Comparison of ENCODE assay signal across 11 cellular contexts in genomic region chr3:116614795-116615362, GRCh38.
DNase-seq lines count a peak whose midpoint lies in the region; ATAC-seq and TF ChIP-seq lines count a peak whose summit lies in the region.
"Had no signal": no experiment of that assay in that cellular context is flagged by ENCODE, and none has a peak within 500 bp of the region (broad histone marks: within the 10 kb centered on the region; RNA-seq: fewer than 3 reads in every experiment).

No MANE protein-coding gene starts in this region.

- H3K27me3 ChIP-seq in OCI-LY1 (ENCODE audit: insufficient read depth, low read length): no peaks in the 10 kb centered on the region
- H3K27me3 ChIP-seq in Peyer's patch: no peaks in the 10 kb centered on the region

- H3K9me2 ChIP-seq in OCI-LY1 (ENCODE audit: low read depth, low read length): no peaks in the 10 kb centered on the region

- H4K20me1 ChIP-seq in OCI-LY1 (ENCODE audit: insufficient read depth, low read length): no peaks in the 10 kb centered on the region

- no peaks in the 10 kb centered on the region for H3K36me3 Mint-ChIP-seq in activated T-cell treated with anti-CD3 and anti-CD28 coated beads, Interleukin-2, amount 50 U/mL, for 24 hours (ENCODE audit: low read depth)

- ATAC-seq in GM21367 (IDR thresholded peaks at IDR 0.05; ENCODE audit: unreplicated experiment): peak; percentile 60
- no peak for ATAC-seq in GM21447 (IDR thresholded peaks at IDR 0.05; ENCODE audit: unreplicated experiment)
- ATAC-seq: left cardiac atrium had no signal

- H3K9me3 Mint-ChIP-seq in activated T-cell treated with anti-CD3 and anti-CD28 coated beads, Interleukin-2, amount 50 U/mL, for 24 hours: peaks cover 16% of the 10 kb centered on the region

- H3K9ac ChIP-seq in OCI-LY1 (ENCODE audit: low read length): no peak overlapping the region

- H2AFZ ChIP-seq in OCI-LY1 (ENCODE audit: low read length): no peak overlapping the region

- no peaks in the 10 kb centered on the region for H3K27me3 Mint-ChIP-seq in activated T-cell treated with anti-CD3 and anti-CD28 coated beads, Interleukin-2, amount 50 U/mL, for 24 hours

- no peak overlapping the region for H3K27ac Mint-ChIP-seq in activated T-cell treated with anti-CD3 and anti-CD28 coated beads, Interleukin-2, amount 50 U/mL, for 24 hours

- no peak overlapping the region for H3K4me2 ChIP-seq in OCI-LY1 (ENCODE audit: low read length)

- no peak for TF ChIP-seq POLR2A in Peyer's patch (IDR thresholded peaks at IDR 0.05)

- H3K4me3 Mint-ChIP-seq in activated T-cell treated with anti-CD3 and anti-CD28 coated beads, Interleukin-2, amount 50 U/mL, for 24 hours: no peak overlapping the region

- H3F3A ChIP-seq in OCI-LY1 (ENCODE audit: insufficient read depth, low read length): no peaks in the 10 kb centered on the region

- H3K79me2 ChIP-seq in OCI-LY1 (ENCODE audit: insufficient read depth, low read length): no peaks in the 10 kb centered on the region

- H3K9me3 ChIP-seq in OCI-LY1 (ENCODE audit: low read length) (no peaks in the 10 kb centered on the region), Peyer's patch (no peaks in the 10 kb centered on the region)

- peak; percentile 62 for DNase-seq in DMS 273 (lab: John Stamatoyannopoulos, UW; ENCODE audit: unreplicated experiment)
- peak; percentile 15 for DNase-seq in iPS-NIHi11 (ENCODE audit: low spot score)
- no peak for DNase-seq in activated CD8-positive, alpha-beta memory T cell treated with anti-CD3 and anti-CD28 coated beads, Interleukin-2, amount 50 U/mL, for 48 hours
- DNase-seq in Peyer's patch: no peak
- DNase-seq in activated T-cell treated with anti-CD3 and anti-CD28 coated beads, Interleukin-2, amount 50 U/mL, for 24 hours: no peak
- DNase-seq: activated naive CD4-positive, alpha-beta T cell treated with anti-CD3 and anti-CD28 coated beads, Interleukin-2, amount 50 U/mL, for 16 hours; left cardiac atrium; NCI-H226 had no signal

- no peaks in the 10 kb centered on the region for H3K4me1 ChIP-seq in OCI-LY1 (ENCODE audit: insufficient read depth, low read length, severe bottlenecking)
- no peaks in the 10 kb centered on the region for H3K4me1 ChIP-seq in Peyer's patch

- H3K4me1 Mint-ChIP-seq in activated T-cell treated with anti-CD3 and anti-CD28 coated beads, Interleukin-2, amount 50 U/mL, for 24 hours (ENCODE audit: low read depth): no peaks in the 10 kb centered on the region

- H3K4me3 ChIP-seq in OCI-LY1 (ENCODE audit: low read depth, low read length, poor library complexity, severe bottlenecking): no peak overlapping the region
- no peak overlapping the region for H3K4me3 ChIP-seq in Peyer's patch

- H3K27ac ChIP-seq in OCI-LY1 (ENCODE audit: low read depth, low read length, poor library complexity, severe bottlenecking) (no peak overlapping the region), Peyer's patch (no peak overlapping the region)

- H3K36me3 ChIP-seq in OCI-LY1 (ENCODE audit: insufficient read depth, low read length) (no peaks in the 10 kb centered on the region), Peyer's patch (no peaks in the 10 kb centered on the region)

- peak; percentile 32 for TF ChIP-seq CTCF in OCI-LY1 (IDR thresholded peaks at IDR 0.05; ENCODE audit: low read length)
- peak in 1 of 6 experiments; percentile 23 for TF ChIP-seq CTCF in Peyer's patch (IDR thresholded peaks at IDR 0.05)

Comparison
In these comparisons a context has a peak if more than half of its experiments do, and no peak if none do; other contexts are left out.
1. DNase-seq: peak in DMS 273 (single experiment) and iPS-NIHi11 (single experiment); none in activated CD8-positive, alpha-beta memory T cell treated with anti-CD3 and anti-CD28 coated beads, Interleukin-2, amount 50 U/mL, for 48 hours (single experiment), Peyer's patch (0 of 3) and activated T-cell treated with anti-CD3 and anti-CD28 coated beads, Interleukin-2, amount 50 U/mL, for 24 hours (single experiment).